Comparison of ENCODE assay signal across 25 cellular contexts in genomic region chr11:69388661-69389060, GRCh38.
"Had no signal": no experiment of that assay in that cellular context is flagged by ENCODE, and none has a peak within 500 bp of the region (broad histone marks: within the 10 kb centered on the region; RNA-seq: fewer than 3 reads in every experiment).

No MANE protein-coding gene starts in this region.

- H3K4me1 Mint-ChIP-seq: central memory CD8-positive, alpha-beta T cell; naive thymus-derived CD8-positive, alpha-beta T cell; stimulated activated memory B cell treated with anti-CD40 and anti-IgM and Interleukin-4, amounts not matched to agents 10 μg/mL and 1 μg/mL and 100 μg/mL, for 72 hours had no signal

- ATAC-seq: gastrocnemius medialis; heart right ventricle; left lung; lower lobe of right lung; naive thymus-derived CD8-positive, alpha-beta T cell; sciatic nerve; stimulated activated memory B cell treated with anti-CD40 and anti-IgM and Interleukin-4, amounts not matched to agents 10 μg/mL and 1 μg/mL and 100 μg/mL, for 72 hours; upper lobe of right lung had no signal

- H3K27ac Mint-ChIP-seq: naive thymus-derived CD8-positive, alpha-beta T cell; stimulated activated memory B cell treated with anti-CD40 and anti-IgM and Interleukin-4, amounts not matched to agents 10 μg/mL and 1 μg/mL and 100 μg/mL, for 72 hours; stimulated activated naive CD8-positive, alpha-beta T cell treated with anti-CD3 and anti-CD28 coated beads, Interleukin-15, Interleukin-2, amounts not matched to agents 100 ng/mL and 50 ng/mL, for 24 hours had no signal

- H3K9me3 ChIP-seq: vagina had no signal

- H3K4me3 ChIP-seq: dorsolateral prefrontal cortex, gastrocnemius medialis, heart right ventricle, left lung, lower lobe of right lung, spleen, tibial artery, upper lobe of right lung, vagina had no signal

- H3K36me3 ChIP-seq: gastrocnemius medialis, heart right ventricle, left lung, lower lobe of right lung, spleen, tibial artery, upper lobe of right lung, vagina had no signal

- H3K27me3 Mint-ChIP-seq: stimulated activated naive CD8-positive, alpha-beta T cell treated with anti-CD3 and anti-CD28 coated beads, Interleukin-15, Interleukin-2, amounts not matched to agents 100 ng/mL and 50 ng/mL, for 24 hours had no signal

- H3K4me1 ChIP-seq: gastrocnemius medialis, left lung, lower lobe of right lung, spleen, tibial artery, upper lobe of right lung, vagina had no signal

- FAIRE-seq: endometrium, islet of Langerhans had no signal

- H3K4me3 Mint-ChIP-seq: central memory CD8-positive, alpha-beta T cell; naive thymus-derived CD8-positive, alpha-beta T cell; neural crest cell; stimulated activated memory B cell treated with anti-CD40 and anti-IgM and Interleukin-4, amounts not matched to agents 10 μg/mL and 1 μg/mL and 100 μg/mL, for 72 hours; stimulated activated naive CD8-positive, alpha-beta T cell treated with anti-CD3 and anti-CD28 coated beads, Interleukin-15, Interleukin-2, amounts not matched to agents 100 ng/mL and 50 ng/mL, for 24 hours had no signal

- DNase-seq: cortex of kidney; dorsolateral prefrontal cortex; effector CD8-positive, alpha-beta T cell; erythroblast; gastrocnemius medialis; heart right ventricle; hypothalamus; left lung; lower lobe of right lung; mesenchymal stem cell; naive thymus-derived CD8-positive, alpha-beta T cell; spleen; stimulated activated CD4-positive, alpha-beta T cell treated with anti-CD3 and anti-CD28 coated beads, Interleukin-15, amount 100 ng/mL, for 24 hours; stimulated activated CD4-positive, alpha-beta T cell treated with anti-CD3 and anti-CD28 coated beads, Interleukin-1b, Interleukin-23, amount 100 ng/mL, for 48 hours; stimulated activated CD4-positive, alpha-beta T cell treated with anti-CD3 and anti-CD28 coated beads, Interleukin-4, amount 100 ng/mL, for 24 hours; tibial artery; upper lobe of right lung had no signal

- H3K27me3 ChIP-seq: gastrocnemius medialis, left lung, upper lobe of right lung, vagina had no signal

- H3K27ac ChIP-seq: dorsolateral prefrontal cortex, gastrocnemius medialis, heart right ventricle, left lung, lower lobe of right lung, spleen, tibial artery, upper lobe of right lung, vagina had no signal
